In the genomic region with DNA sequence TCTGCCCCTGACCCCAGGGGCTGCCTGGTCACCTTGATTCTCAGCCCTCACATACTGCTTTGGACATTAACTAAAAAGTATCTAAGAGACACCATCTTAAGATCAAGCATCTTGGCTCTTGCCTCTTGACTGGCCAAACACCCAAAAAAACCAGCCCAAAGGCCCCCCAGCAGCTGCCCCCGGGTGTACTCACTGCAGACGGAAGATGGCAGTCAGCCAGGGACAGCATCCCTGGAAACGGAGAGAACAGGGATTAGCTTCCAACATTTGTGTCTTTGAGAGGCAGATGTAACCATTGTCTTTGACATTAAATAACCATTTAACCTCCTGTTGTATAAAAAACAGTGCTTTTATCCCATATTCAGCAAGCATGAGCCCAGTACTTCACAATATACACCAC, we compare ENCODE assay signal across 21 cellular contexts. TPM values are rescaled to one million over a fixed set of nuclear protein-coding genes. Genes with fewer than 3 reads are reported as not detected.
DNase-seq lines count a peak whose midpoint lies in the region; ATAC-seq and TF ChIP-seq lines count a peak whose summit lies in the region.
"Had no signal": no experiment of that assay in that cellular context is flagged by ENCODE, and none has a peak within 500 bp of the region (broad histone marks: within the 10 kb centered on the region; RNA-seq: fewer than 3 reads in every experiment).

No MANE protein-coding gene starts in this region.

- peak; percentile 18 for DNase-seq in NCI-H82 treated with DMSO at 0.1 percent for 48 hours (lab: John Stamatoyannopoulos, UW; ENCODE audit: unreplicated experiment)
- DNase-seq in NCI-H82 (lab: John Stamatoyannopoulos, UW): no peak
- peak; percentile 60 to 72 for DNase-seq in SJCRH30
- DNase-seq in left colon: no peak
- DNase-seq in psoas muscle: no peak
- DNase-seq: activated CD4-positive, CD25-positive, alpha-beta regulatory T cell treated with anti-CD3 and anti-CD28 coated beads, Interleukin-2, amount 50 U/mL, for 72 hours; activated CD8-positive, alpha-beta memory T cell treated with anti-CD3 and anti-CD28 coated beads, Interleukin-2, amount 50 U/mL, for 4 hours; activated naive CD4-positive, alpha-beta T cell treated with Interleukin-2 at 50 U/mL for 16 hours; effector memory CD8-positive, alpha-beta T cell; IMR-90; left lung; uterus had no signal

- H3K4me1 ChIP-seq in SJCRH30 (peaks cover 19% of the 10 kb centered on the region), psoas muscle (no peaks in the 10 kb centered on the region)
- H3K4me1 ChIP-seq: uterus had no signal

- TF ChIP-seq CTCF in nephron (IDR thresholded peaks at IDR 0.05; ENCODE audit: unreplicated experiment in 3 of 3) (no peak), psoas muscle (IDR thresholded peaks at IDR 0.05) (no peak)

- H3K36me3 ChIP-seq in SJCRH30: peaks cover 11% of the 10 kb centered on the region
- H3K36me3 ChIP-seq in psoas muscle (ENCODE audit: insufficient read depth in 1 of 2, low read depth in 1 of 2): peaks cover 4 to 97% of the 10 kb centered on the region in 2 donors
- H3K36me3 ChIP-seq: uterus had no signal

- H3K27ac ChIP-seq in SJCRH30 (no peak overlapping the region), psoas muscle (no peak overlapping the region)
- H3K27ac ChIP-seq: left lung, parathyroid adenoma, uterus had no signal

- H3K4me3 ChIP-seq in SJCRH30 (no peak overlapping the region), psoas muscle (no peak overlapping the region)
- H3K4me3 ChIP-seq: left lung, uterus had no signal

- no peak for ATAC-seq in GM18498 (IDR thresholded peaks at IDR 0.05; ENCODE audit: unreplicated experiment)
- no peak for ATAC-seq in left colon
- no peak for ATAC-seq in psoas muscle
- ATAC-seq: effector memory CD8-positive, alpha-beta T cell; left lung had no signal

- H3K27me3 Mint-ChIP-seq in IgD-negative memory B cell: no peaks in the 10 kb centered on the region
- H3K27me3 Mint-ChIP-seq in nephron (ENCODE audit: low read depth): peaks cover 5% of the 10 kb centered on the region
- H3K27me3 Mint-ChIP-seq: effector memory CD8-positive, alpha-beta T cell; stimulated activated naive CD8-positive, alpha-beta T cell treated with anti-CD3 and anti-CD28 coated beads, Interleukin-15, Interleukin-2, amounts not matched to agents 100 ng/mL and 50 ng/mL, for 24 hours had no signal

- H3K4me3 Mint-ChIP-seq in IgD-negative memory B cell: no peak overlapping the region
- H3K4me3 Mint-ChIP-seq in nephron: no peak overlapping the region
- H3K4me3 Mint-ChIP-seq: stimulated activated naive CD8-positive, alpha-beta T cell treated with anti-CD3 and anti-CD28 coated beads, Interleukin-15, Interleukin-2, amounts not matched to agents 100 ng/mL and 50 ng/mL, for 24 hours; T-helper 1 cell treated with Interleukin-12 subunit alpha and Interleukin-12 subunit beta and Interleukin-4 antibody, amounts not matched to agents 30 μg/mL and 1 μg/mL, for 36 hours had no signal

- no peaks in the 10 kb centered on the region for H3K27me3 ChIP-seq in SJCRH30
- H3K27me3 ChIP-seq in psoas muscle (ENCODE audit: insufficient read depth in 3 of 3, low read length in 2 of 3): no peaks in the 10 kb centered on the region
- H3K27me3 ChIP-seq: left lung, uterus had no signal

- H3K36me3 Mint-ChIP-seq in IgD-negative memory B cell (peaks cover 12% of the 10 kb centered on the region), nephron (ENCODE audit: low read depth) (peaks cover 39% of the 10 kb centered on the region)

- H3K4me1 Mint-ChIP-seq in IgD-negative memory B cell (peaks cover 8 to 12% (median 10%) of the 10 kb centered on the region in 3 donors), nephron (peaks cover 30% of the 10 kb centered on the region)

- H3K9me3 ChIP-seq in SJCRH30 (replicated peaks): no peaks in the 10 kb centered on the region
- no peaks in the 10 kb centered on the region for H3K9me3 ChIP-seq in psoas muscle
- H3K9me3 ChIP-seq: left lung, uterus had no signal

- H3K27ac Mint-ChIP-seq in IgD-negative memory B cell (peak overlapping the region in 2 of 3 donors; percentile 14 to 67), nephron (peak overlapping the region in 2 of 3 experiments; percentile 15 to 28)
- H3K27ac Mint-ChIP-seq: stimulated activated naive CD8-positive, alpha-beta T cell treated with anti-CD3 and anti-CD28 coated beads, Interleukin-15, Interleukin-2, amounts not matched to agents 100 ng/mL and 50 ng/mL, for 24 hours; T-helper 1 cell treated with Interleukin-12 subunit alpha and Interleukin-12 subunit beta and Interleukin-4 antibody, amounts not matched to agents 30 μg/mL and 1 μg/mL, for 36 hours had no signal

- H3K9me3 Mint-ChIP-seq in IgD-negative memory B cell (no peaks in the 10 kb centered on the region), nephron (no peaks in the 10 kb centered on the region)
- H3K9me3 Mint-ChIP-seq: effector memory CD8-positive, alpha-beta T cell; stimulated activated naive CD8-positive, alpha-beta T cell treated with anti-CD3 and anti-CD28 coated beads, Interleukin-15, Interleukin-2, amounts not matched to agents 100 ng/mL and 50 ng/mL, for 24 hours; T-helper 1 cell treated with Interleukin-12 subunit alpha and Interleukin-12 subunit beta and Interleukin-4 antibody, amounts not matched to agents 30 μg/mL and 1 μg/mL, for 36 hours had no signal

- intact Hi-C loops in left colon (cut with DNase I, micrococcal nuclease): no loop called here
- intact Hi-C loops in psoas muscle (cut with DNase I): loop anchor here in 1 of 2 donors (10.0 kb wide), 1 partner anchor 104 kb away; no protein-coding TSS in a partner anchor

- WGBS in psoas muscle, 3 donors: 38 to 57% (median 41%) methylated on average over 3 of the region's 3 CpGs

RNA-seq across cellular contexts. Expression of gene TMEM63A, which starts 11.3 kb away (rescaled TPM):
- polyA plus RNA-seq in IgD-negative memory B cell (32.1 TPM), psoas muscle (10 to 100 TPM in 2 of 3 donors, 1 to 10 TPM in 1; 7.1 to 14.2 (median 11.4) TPM)
- 13.5 and 20.4 TPM in 2 replicates for total RNA-seq in SJCRH30 (2014; rRNA removed; shearing (Covaris generic))
- total RNA-seq in left colon (100 to 1,000 TPM; 108 to 196 TPM), psoas muscle (10 to 100 TPM; 12.7 to 17.9 (median 16.0) TPM)

RNA-seq across cellular contexts. Expression of gene LEFTY1, which starts 18.1 kb away (rescaled TPM):
- not detected for polyA plus RNA-seq in IgD-negative memory B cell
- total RNA-seq in SJCRH30 (2014; rRNA removed; shearing (Covaris generic)): 16.7 and 19.4 TPM in 2 replicates
- 100 to 1,000 TPM; 106 to 385 TPM for total RNA-seq in left colon
- total RNA-seq in psoas muscle: under 1 TPM in 1 of 4 donors, not detected in 3; 0.26 TPM
- under 1 TPM in 2 of 3 donors, not detected in 1; 0.08 to 0.13 TPM for polyA plus RNA-seq in psoas muscle
- total RNA-seq: fibroblast of villous mesenchyme, IMR-90, NCI-H460, RPMI7951 had no signal
- polyA plus RNA-seq: IMR-90 had no signal

RNA-seq across cellular contexts. Expression of gene PYCR2, which starts 53.2 kb away (rescaled TPM):
- polyA plus RNA-seq in IgD-negative memory B cell (68.9 TPM), psoas muscle (10 to 100 TPM; 34.9 to 70.2 (median 41.4) TPM)
- total RNA-seq in SJCRH30 (2014; rRNA removed; shearing (Covaris generic)): 46.0 and 51.1 TPM in 2 replicates
- total RNA-seq in left colon (10 to 100 TPM; 34.8 to 42.3 TPM), psoas muscle (10 to 100 TPM; 46.0 to 59.4 (median 53.7) TPM)

Comparison
In these comparisons a context has a peak if more than half of its experiments do, and no peak if none do; other contexts are left out.
1. DNase-seq: peak in NCI-H82 treated with DMSO at 0.1 percent for 48 hours (single experiment) and SJCRH30 (2 of 2); none in NCI-H82 (single experiment), left colon (0 of 2) and psoas muscle (0 of 2).
2. RNA of gene LEFTY1, which starts 18.1 kb away (total RNA-seq): 106 to 385 TPM in left colon and 16.7 to 19.4 TPM in SJCRH30; 0.26 TPM in psoas muscle; every median in the first group is over 10 times any median in the second.